Comparison of ENCODE assay signal across 22 cellular contexts in the genomic region with DNA sequence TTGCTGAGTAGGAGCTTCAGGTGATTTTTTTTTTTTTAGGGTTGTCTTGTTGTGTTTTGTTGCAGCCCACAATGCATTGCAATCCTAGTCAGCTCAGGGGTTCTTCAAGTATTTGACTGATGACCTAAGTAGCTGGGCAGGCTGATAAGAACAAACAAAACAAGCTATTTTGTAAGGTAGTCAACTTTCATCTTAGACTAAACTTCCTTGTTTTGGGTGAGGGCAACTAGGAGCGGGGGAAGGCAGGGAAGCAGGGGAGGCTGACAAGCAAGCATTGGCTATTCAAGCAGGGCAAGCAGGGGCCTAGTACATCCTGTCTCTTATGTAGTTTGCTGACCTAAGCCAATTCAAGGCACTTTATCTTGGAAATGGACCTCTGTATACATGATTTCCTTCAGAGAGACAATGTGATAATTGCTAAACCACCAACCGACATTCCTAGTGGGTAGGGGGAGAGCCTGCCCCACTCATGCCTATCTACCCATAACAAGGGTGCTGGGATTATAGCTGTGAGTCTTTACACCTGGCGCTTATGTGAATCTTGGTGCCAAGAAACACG.
A peak's percentile ranks its signal among the peaks of the same experiment; 100 is the strongest.
DNase-seq lines count a peak whose midpoint lies in the region; ATAC-seq, FAIRE-seq and TF ChIP-seq lines count a peak whose summit lies in the region.
"Had no signal": no experiment of that assay in that cellular context is flagged by ENCODE, and none has a peak within 500 bp of the region (broad histone marks: within the 10 kb centered on the region; RNA-seq: fewer than 3 reads in every experiment).

No MANE protein-coding gene starts in this region.

- no peak for FAIRE-seq in H1 (lab: Jason Lieb, UNC)
- FAIRE-seq: K562 had no signal

- H4K8ac ChIP-seq in H1 (ENCODE audit: extremely low read depth, insufficient read depth, low read length): no peak overlapping the region

- H3K23me2 ChIP-seq in H1 (ENCODE audit: low read depth, low read length): no peaks in the 10 kb centered on the region; the same call in 1 of the 2 replicates

- H3K79me2 ChIP-seq in mammary epithelial cell (ENCODE audit: insufficient read depth, low read length) (peaks cover 81% of the 10 kb centered on the region), H1 (ENCODE audit: control insufficient read depth in 1 of 2, insufficient read depth in 2 of 2, low read length in 2 of 2) (no peaks in the 10 kb centered on the region)

- H3K27ac ChIP-seq in mammary epithelial cell (ENCODE audit: insufficient read depth, low read depth, low read length) (no peak overlapping the region), H1 (ENCODE audit: low read depth, low read length) (no peak overlapping the region), left lung (no peak overlapping the region), upper lobe of right lung (no peak overlapping the region)
- H3K27ac ChIP-seq in CD8-positive, alpha-beta T cell (ENCODE audit: low read depth, low read length): no peak overlapping the region
- H3K27ac ChIP-seq: 22Rv1; BLaER1 treated with 17β-estradiol and CSF1 and Interleukin-3, amounts not matched to agents 10 nM and 100 nM; SJSA1 had no signal

- intact Hi-C loops in MCF 10A (cut with micrococcal nuclease): no loop called here
- intact Hi-C loops in mammary epithelial cell (cut with micrococcal nuclease): no loop called here
- intact Hi-C loops in left lung (cut with DNase I): no loop called here
- intact Hi-C loops in upper lobe of right lung (cut with DNase I): no loop called here
- intact Hi-C loops in CD8-positive, alpha-beta T cell (cut with DNase I, micrococcal nuclease): no loop called here

- H2AFZ ChIP-seq in mammary epithelial cell (ENCODE audit: low read depth, low read length) (no peak overlapping the region), H1 (ENCODE audit: low read length) (0 out of 2 replicates have a peak overlapping the region, but pooled peaks have one; percentile 1)

- H4K91ac ChIP-seq in H1 (replicated peaks; ENCODE audit: insufficient read length, low read length): no peak overlapping the region

- H3K79me1 ChIP-seq in H1 (ENCODE audit: low read depth, low read length): no peaks in the 10 kb centered on the region

- no peak overlapping the region for H3K23ac ChIP-seq in H1 (ENCODE audit: insufficient read length)

- H2AK5ac ChIP-seq in H1 (ENCODE audit: low read depth, low read length): no peak overlapping the region

- ATAC-seq in left lung: peak; percentile 23
- peak; percentile 48 for ATAC-seq in upper lobe of right lung
- ATAC-seq in CD8-positive, alpha-beta T cell: no peak
- no peak for ATAC-seq in GM21528 (IDR thresholded peaks at IDR 0.05; ENCODE audit: low FRiP score, unreplicated experiment)
- no peak for ATAC-seq in HG03432 (IDR thresholded peaks at IDR 0.05; ENCODE audit: unreplicated experiment)
- ATAC-seq: K562, Right ventricle myocardium inferior had no signal

- H3K36me3 Mint-ChIP-seq in MCF 10A (ENCODE audit: insufficient read depth, unreplicated experiment): peaks cover 28% of the 10 kb centered on the region
- H3K36me3 Mint-ChIP-seq in CD8-positive, alpha-beta T cell: no peaks in the 10 kb centered on the region
- H3K36me3 Mint-ChIP-seq: CD8-positive, alpha-beta memory T cell had no signal

- no peak overlapping the region for H2BK5ac ChIP-seq in H1 (ENCODE audit: low read depth, low read length)

- H3K4me2 ChIP-seq in mammary epithelial cell (ENCODE audit: insufficient read depth, low read depth, low read length): no peak overlapping the region
- no peak overlapping the region for H3K4me2 ChIP-seq in H1 (ENCODE audit: insufficient read depth in 1 of 2, low read depth in 2 of 2, low read length in 2 of 2)

- peaks cover 44% of the 10 kb centered on the region for H3K4me1 Mint-ChIP-seq in MCF 10A (ENCODE audit: insufficient read depth, unreplicated experiment)
- peaks cover 2% of the 10 kb centered on the region for H3K4me1 Mint-ChIP-seq in CD8-positive, alpha-beta T cell (ENCODE audit: low read depth)

- TF ChIP-seq CTCF in MCF 10A (IDR thresholded peaks at IDR 0.05; ENCODE audit: unreplicated experiment) (no peak), mammary epithelial cell (conservative IDR thresholded peaks at IDR 0.05 in 1 of 2, IDR thresholded peaks at IDR 0.05 in 1 of 2; ENCODE audit: extremely low read depth in 1 of 2, insufficient read depth in 1 of 2, low read depth in 1 of 2, low read length in 2 of 2) (no peak), H1 (IDR thresholded peaks at IDR 0.05; ENCODE audit: control extremely low read depth in 1 of 3, insufficient read depth in 1 of 3, low read depth in 1 of 3, low read length in 3 of 3) (no peak), left lung (IDR thresholded peaks at IDR 0.05) (no peak), upper lobe of right lung (IDR thresholded peaks at IDR 0.05) (no peak)
- no peak for TF ChIP-seq CTCF in CD8-positive, alpha-beta T cell (IDR thresholded peaks at IDR 0.05)

- POLR2A ChIA-PET in MCF 10A (lab: Yijun Ruan, JAX): interaction anchor here (0.5 to 0.9 kb wide), 4 partner anchors 14 to 625 kb away, joined by 3 to 6 read pairs (median 4); no protein-coding TSS in a partner anchor
- POLR2A ChIA-PET in H1 (lab: Charles Lee; ENCODE audit: partially characterized antibody): no interaction called here
- POLR2A ChIA-PET in CD8-positive, alpha-beta T cell (lab: Charles Lee): no interaction called here

- CTCF ChIA-PET in MCF 10A (lab: Yijun Ruan, JAX): interaction anchor here (0.7 kb wide), 1 partner anchor 39 kb away, joined by 4 read pairs; no protein-coding TSS in a partner anchor
- CTCF ChIA-PET in mammary epithelial cell (lab: Charles Lee; ENCODE audit: low non-redundant PET): no interaction called here
- CTCF ChIA-PET in H1 (lab: Charles Lee; ENCODE audit: partially characterized antibody): no interaction called here
- CTCF ChIA-PET in CD8-positive, alpha-beta T cell (lab: Charles Lee): no interaction called here

- H3K9me3 ChIP-seq in mammary epithelial cell (replicated peaks; ENCODE audit: insufficient read depth, low read length) (no peaks in the 10 kb centered on the region), H1 (ENCODE audit: insufficient read depth in 2 of 2, low read depth in 1 of 2, low read length in 1 of 2) (no peaks in the 10 kb centered on the region), left lung (no peaks in the 10 kb centered on the region), upper lobe of right lung (no peaks in the 10 kb centered on the region)
- no peaks in the 10 kb centered on the region for H3K9me3 ChIP-seq in CD8-positive, alpha-beta T cell (ENCODE audit: low read length)
- H3K9me3 ChIP-seq: BLaER1 treated with 17β-estradiol and CSF1 and Interleukin-3, amounts not matched to agents 10 nM and 100 nM; SJSA1 had no signal

- H3K4me3 Mint-ChIP-seq in MCF 10A (ENCODE audit: unreplicated experiment): no peak overlapping the region
- no peak overlapping the region for H3K4me3 Mint-ChIP-seq in CD8-positive, alpha-beta T cell
- H3K4me3 Mint-ChIP-seq: CD8-positive, alpha-beta memory T cell had no signal

- H3K27me3 Mint-ChIP-seq in MCF 10A (ENCODE audit: insufficient read depth, unreplicated experiment): no peaks in the 10 kb centered on the region
- peaks cover 11% of the 10 kb centered on the region for H3K27me3 Mint-ChIP-seq in CD8-positive, alpha-beta T cell (ENCODE audit: low read depth)

- no peak overlapping the region for H3K56ac ChIP-seq in H1 (replicated peaks; ENCODE audit: insufficient read length, low read depth, low read length)

- H3K27me3 ChIP-seq in mammary epithelial cell (ENCODE audit: insufficient read depth, low read length): no peaks in the 10 kb centered on the region
- H3K27me3 ChIP-seq in H1 (replicated peaks in 1 of 4; ENCODE audit: control insufficient read depth in 3 of 4, extremely low read depth in 1 of 4, insufficient read depth in 3 of 4, low read length in 3 of 4): no peaks in the 10 kb centered on the region
- peaks cover 0 to 10% of the 10 kb centered on the region in 2 donors for H3K27me3 ChIP-seq in left lung
- no peaks in the 10 kb centered on the region for H3K27me3 ChIP-seq in upper lobe of right lung
- H3K27me3 ChIP-seq in CD8-positive, alpha-beta T cell (ENCODE audit: insufficient read depth, low read length): no peaks in the 10 kb centered on the region
- H3K27me3 ChIP-seq: BLaER1 treated with 17β-estradiol and CSF1 and Interleukin-3, amounts not matched to agents 10 nM and 100 nM; SJSA1 had no signal

- H3K36me3 ChIP-seq in mammary epithelial cell (ENCODE audit: insufficient read depth, low read length) (peaks cover 4% of the 10 kb centered on the region), H1 (ENCODE audit: control insufficient read depth in 2 of 4, insufficient read depth in 4 of 4, low read length in 3 of 4) (no peaks in the 10 kb centered on the region), left lung (no peaks in the 10 kb centered on the region), upper lobe of right lung (no peaks in the 10 kb centered on the region)
- H3K36me3 ChIP-seq in CD8-positive, alpha-beta T cell (ENCODE audit: insufficient read depth, low read length): no peaks in the 10 kb centered on the region
- H3K36me3 ChIP-seq: BLaER1 treated with 17β-estradiol and CSF1 and Interleukin-3, amounts not matched to agents 10 nM and 100 nM; SJSA1 had no signal

- H3K4me3 ChIP-seq in mammary epithelial cell (replicated peaks in 1 of 3; ENCODE audit: insufficient read depth in 1 of 3, low read depth in 2 of 3, low read length in 3 of 3) (no peak overlapping the region), H1 (ENCODE audit: extremely low read depth in 1 of 4, insufficient read depth in 2 of 4, low read depth in 3 of 4, low read length in 4 of 4) (no peak overlapping the region), left lung (no peak overlapping the region), upper lobe of right lung (no peak overlapping the region)
- H3K4me3 ChIP-seq in CD8-positive, alpha-beta T cell (ENCODE audit: low read depth, low read length): no peak overlapping the region
- H3K4me3 ChIP-seq: BLaER1 treated with 17β-estradiol and CSF1 and Interleukin-3, amounts not matched to agents 10 nM and 100 nM; K562; SJSA1 had no signal

- H3K9ac ChIP-seq in mammary epithelial cell (ENCODE audit: insufficient read depth, low read length): no peak overlapping the region
- no peak overlapping the region for H3K9ac ChIP-seq in H1 (replicated peaks in 1 of 4; ENCODE audit: extremely low read depth in 1 of 4, low read depth in 3 of 4, low read length in 3 of 4)
- H3K9ac ChIP-seq: BLaER1 treated with 17β-estradiol and CSF1 and Interleukin-3, amounts not matched to agents 10 nM and 100 nM had no signal

- H4K5ac ChIP-seq in H1 (ENCODE audit: insufficient read length, low read depth, low read length): no peak overlapping the region

- H3K18ac ChIP-seq in H1 (ENCODE audit: extremely low read depth, low read length): no peak overlapping the region

- 91% methylated on average over 4 of the region's 4 CpGs for WGBS in mammary epithelial cell (ENCODE audit: low coverage, missing lambda C conversion rate)
- WGBS in H1 (ENCODE audit: extremely low coverage in 1 of 2, insufficient coverage in 1 of 2, insufficient read length in 1 of 2, insufficient replicate concordance in 2 of 2, low coverage in 1 of 2, low lambda C conversion rate in 2 of 2, missing lambda C conversion rate in 1 of 2), 2 experiments: 91% methylated on average over 4 of the region's 4 CpGs; no CpG with 5 or more reads in 1 of the 2 experiments

- no peak for TF ChIP-seq EP300 in H1 (IDR thresholded peaks at IDR 0.05; ENCODE audit: borderline replicate concordance in 1 of 2, low read depth in 2 of 2, low read length in 2 of 2)

- H3K4me1 ChIP-seq in mammary epithelial cell (ENCODE audit: insufficient read depth, low read length) (peaks cover 37% of the 10 kb centered on the region), H1 (replicated peaks in 1 of 4; ENCODE audit: control insufficient read depth in 3 of 4, insufficient read depth in 4 of 4, low read length in 3 of 4) (peaks cover 0 to 7% (median 3%) of the 10 kb centered on the region in 4 experiments; a peak in 4 of 7 replicates), left lung (no peaks in the 10 kb centered on the region), upper lobe of right lung (peaks cover 3% of the 10 kb centered on the region)
- H3K4me1 ChIP-seq in CD8-positive, alpha-beta T cell (ENCODE audit: insufficient read depth, low read length): no peaks in the 10 kb centered on the region

- H3K14ac ChIP-seq in H1 (ENCODE audit: insufficient read length): no peak overlapping the region

- in situ Hi-C loops in mammary epithelial cell (cut with MboI; ENCODE audit: low sequenced_read_pairs in 2 of 2): no loop called here

- no peak for TF ChIP-seq RAD21 in H1 (IDR thresholded peaks at IDR 0.05 in 1 of 2, conservative IDR thresholded peaks at IDR 0.05 in 1 of 2; ENCODE audit: low read depth in 2 of 2, low read length in 2 of 2)

- H3K9me3 Mint-ChIP-seq in MCF 10A (ENCODE audit: unreplicated experiment): no peaks in the 10 kb centered on the region
- H3K9me3 Mint-ChIP-seq in CD8-positive, alpha-beta T cell: no peaks in the 10 kb centered on the region
- H3K9me3 Mint-ChIP-seq: CD8-positive, alpha-beta memory T cell had no signal

- BruUV-seq in MCF 10A (replicated peaks; lab: Mats Ljungman, UMichigan) (no TSS peak), mammary epithelial cell (replicated peaks; lab: Mats Ljungman, UMichigan) (no TSS peak)

- H4K20me1 ChIP-seq in mammary epithelial cell (ENCODE audit: insufficient read depth, low read length) (no peaks in the 10 kb centered on the region), H1 (replicated peaks in 1 of 2; ENCODE audit: control insufficient read depth in 1 of 2, insufficient read depth in 2 of 2, low read length in 2 of 2) (no peaks in the 10 kb centered on the region)
- H4K20me1 ChIP-seq: BLaER1 treated with 17β-estradiol and CSF1 and Interleukin-3, amounts not matched to agents 10 nM and 100 nM had no signal

- dilution Hi-C loops in mammary epithelial cell (cut with HindIII; ENCODE audit: low sequenced_read_pairs): no loop called here

- TF ChIP-seq POLR2A in H1 (IDR thresholded peaks at IDR 0.05; ENCODE audit: control extremely low read depth in 1 of 2, low read depth in 2 of 2, low read length in 2 of 2): no peak

- DNase-seq in MCF 10A (ENCODE audit: unreplicated experiment) (no peak), mammary epithelial cell (no peak), H1 (ENCODE audit: low read depth in 1 of 2, low spot score in 2 of 2) (no peak), left lung (no peak), upper lobe of right lung (no peak)
- no peak for DNase-seq in CD8-positive, alpha-beta T cell
- DNase-seq: CD8-positive, alpha-beta memory T cell; EL; GF-D8; NCI-H1092 treated with DMSO at 0.1 percent for 48 hours; NCI-H146; NCI-H2029 treated with DMSO at 0.1 percent for 48 hours; NCI-H345; NCI-H524; NCI-H82 had no signal

- H2BK20ac ChIP-seq in H1 (ENCODE audit: low read length): no peak overlapping the region

- H2BK12ac ChIP-seq in H1 (ENCODE audit: low read depth, low read length): no peak overlapping the region

- no peak overlapping the region for H3K4ac ChIP-seq in H1 (replicated peaks; ENCODE audit: insufficient read length, low read depth, low read length)

- peak overlapping the region; percentile 86 for H3K27ac Mint-ChIP-seq in MCF 10A (ENCODE audit: low read depth, unreplicated experiment)
- no peak overlapping the region for H3K27ac Mint-ChIP-seq in CD8-positive, alpha-beta T cell
- H3K27ac Mint-ChIP-seq: CD8-positive, alpha-beta memory T cell had no signal

- no peak overlapping the region for H2BK120ac ChIP-seq in H1 (replicated peaks; ENCODE audit: low read depth, low read length)

- H2BK15ac ChIP-seq in H1 (ENCODE audit: low read length): no peak overlapping the region

Comparison
In these comparisons a context has a peak if more than half of its experiments do, and no peak if none do; other contexts are left out.
1. ATAC-seq: peak in left lung (single experiment) and upper lobe of right lung (single experiment); none in CD8-positive, alpha-beta T cell (single experiment), GM21528 (single experiment) and HG03432 (single experiment).